ENCODE assay signal across 1 cellular context in the genomic region with DNA sequence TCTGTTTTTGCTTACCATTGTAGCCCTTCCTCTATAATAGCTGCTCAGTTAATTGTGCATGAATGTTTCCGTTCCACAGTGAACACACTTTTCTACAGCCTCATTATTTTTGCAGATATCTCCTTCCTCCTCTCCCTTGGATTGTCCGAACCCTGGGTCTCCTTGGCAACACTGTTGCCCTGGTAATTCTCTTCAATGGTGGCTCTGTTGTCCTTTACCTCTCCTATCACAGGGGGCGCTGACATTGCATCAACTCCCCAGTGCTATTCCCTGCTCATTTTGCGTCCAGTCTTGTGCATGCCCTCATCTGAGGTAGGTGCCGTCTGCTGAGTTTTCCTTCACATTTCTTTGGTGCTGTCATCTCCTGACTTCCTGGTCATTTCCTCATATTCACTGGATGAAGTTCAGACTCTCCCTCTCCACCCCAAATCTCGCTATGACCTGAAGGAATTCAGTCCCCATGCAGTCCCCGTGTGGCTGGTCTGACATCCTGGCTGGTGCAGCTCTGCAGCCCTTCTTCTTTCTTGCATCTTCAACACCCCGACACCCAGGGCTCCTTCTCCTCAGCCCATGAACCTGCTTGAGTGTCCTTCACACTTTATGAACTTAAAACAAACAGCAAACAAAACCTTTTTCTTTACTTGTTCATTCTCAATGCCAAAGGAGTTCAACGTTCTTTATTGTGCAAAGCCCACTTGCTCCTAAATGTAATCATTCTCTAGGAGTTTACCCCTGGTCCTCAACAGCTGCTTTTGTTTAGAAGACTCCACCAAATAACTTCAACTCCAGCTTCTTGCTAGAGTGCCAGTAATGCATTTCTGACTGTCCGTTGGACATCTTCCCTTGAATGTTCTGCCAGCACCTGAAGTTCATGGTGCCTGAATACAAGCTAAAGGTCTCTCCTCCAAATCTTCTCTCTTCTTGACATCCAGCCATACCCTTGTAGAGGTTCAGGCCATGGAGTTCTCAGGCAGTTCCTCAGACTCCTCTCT.
TF ChIP-seq lines count a peak whose summit lies in the region.

No MANE protein-coding gene starts in this region.

TF ChIP-seq in HCT116, 20 proteins besides CTCF, POLR2A, EP300 and RAD21 (continued from another document):
- TF ChIP-seq, protein P1, sequence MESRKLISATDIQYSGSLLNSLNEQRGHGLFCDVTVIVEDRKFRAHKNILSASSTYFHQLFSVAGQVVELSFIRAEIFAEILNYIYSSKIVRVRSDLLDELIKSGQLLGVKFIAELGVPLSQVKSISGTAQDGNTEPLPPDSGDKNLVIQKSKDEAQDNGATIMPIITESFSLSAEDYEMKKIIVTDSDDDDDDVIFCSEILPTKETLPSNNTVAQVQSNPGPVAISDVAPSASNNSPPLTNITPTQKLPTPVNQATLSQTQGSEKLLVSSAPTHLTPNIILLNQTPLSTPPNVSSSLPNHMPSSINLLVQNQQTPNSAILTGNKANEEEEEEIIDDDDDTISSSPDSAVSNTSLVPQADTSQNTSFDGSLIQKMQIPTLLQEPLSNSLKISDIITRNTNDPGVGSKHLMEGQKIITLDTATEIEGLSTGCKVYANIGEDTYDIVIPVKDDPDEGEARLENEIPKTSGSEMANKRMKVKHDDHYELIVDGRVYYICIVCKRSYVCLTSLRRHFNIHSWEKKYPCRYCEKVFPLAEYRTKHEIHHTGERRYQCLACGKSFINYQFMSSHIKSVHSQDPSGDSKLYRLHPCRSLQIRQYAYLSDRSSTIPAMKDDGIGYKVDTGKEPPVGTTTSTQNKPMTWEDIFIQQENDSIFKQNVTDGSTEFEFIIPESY (IDR thresholded peaks at IDR 0.05; ENCODE audit: extremely low read depth, insufficient replicate concordance, low read length) = no peak
- TF ChIP-seq SRF (IDR thresholded peaks at IDR 0.05; ENCODE audit: low read depth) (no peak), POLR2AphosphoS5 (IDR thresholded peaks at IDR 0.05; ENCODE audit: low read depth, low read length) (no peak), SIN3A (IDR thresholded peaks at IDR 0.05; ENCODE audit: low read depth) (no peak), EGR1 (IDR thresholded peaks at IDR 0.05; ENCODE audit: low read depth) (no peak), EZH2phosphoT487 (IDR thresholded peaks at IDR 0.05; ENCODE audit: borderline replicate concordance) (no peak), YY1 (IDR thresholded peaks at IDR 0.05; ENCODE audit: extremely low read depth, insufficient replicate concordance, low read depth, low read length) (no peak)
